1 cellular context compared by ENCODE assay signal in the genomic region with DNA sequence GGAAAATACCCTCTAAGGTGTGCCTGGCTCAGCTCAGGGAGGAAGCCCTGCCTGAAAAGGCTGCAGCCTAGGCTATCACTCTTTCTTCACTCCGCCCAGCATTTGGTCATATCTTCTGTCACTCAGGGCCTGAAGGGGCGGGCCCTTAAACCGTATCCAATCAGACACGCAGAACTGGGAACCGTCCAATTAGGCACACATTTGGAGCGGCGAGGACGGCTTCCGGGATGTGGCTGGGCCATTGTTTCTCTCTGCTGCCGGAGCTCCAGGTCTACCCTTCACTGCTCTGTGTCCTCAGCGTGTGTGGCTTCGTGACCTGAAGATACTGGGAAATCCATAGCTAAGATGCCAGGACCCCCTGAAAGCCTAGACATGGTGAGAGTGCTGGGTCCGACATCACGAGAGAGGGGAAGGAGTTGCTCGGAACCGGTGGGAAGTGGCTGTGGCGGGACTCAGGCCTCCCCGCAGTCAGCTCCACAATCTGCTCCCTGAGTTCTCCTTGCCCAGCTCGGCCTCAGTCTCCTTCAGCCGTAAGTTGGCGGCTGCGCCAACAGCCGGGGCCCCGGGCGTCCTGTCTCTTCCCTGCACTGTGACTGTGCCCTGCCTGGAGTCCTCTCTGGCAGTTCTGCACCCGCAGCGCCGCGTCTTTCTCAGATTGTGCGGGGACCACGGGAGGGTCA.
TF ChIP-seq lines count a peak whose summit lies in the region.

Gene ZNF493 (plus strand): TSS at position 241 of the 680 bp plus-strand sequence. CDS start 105 bp downstream, at position 346.

TF ChIP-seq in HepG2, 621 proteins besides CTCF, POLR2A, EP300 and RAD21 (continued from another document and continues in another):
- TF ChIP-seq, protein P1, sequence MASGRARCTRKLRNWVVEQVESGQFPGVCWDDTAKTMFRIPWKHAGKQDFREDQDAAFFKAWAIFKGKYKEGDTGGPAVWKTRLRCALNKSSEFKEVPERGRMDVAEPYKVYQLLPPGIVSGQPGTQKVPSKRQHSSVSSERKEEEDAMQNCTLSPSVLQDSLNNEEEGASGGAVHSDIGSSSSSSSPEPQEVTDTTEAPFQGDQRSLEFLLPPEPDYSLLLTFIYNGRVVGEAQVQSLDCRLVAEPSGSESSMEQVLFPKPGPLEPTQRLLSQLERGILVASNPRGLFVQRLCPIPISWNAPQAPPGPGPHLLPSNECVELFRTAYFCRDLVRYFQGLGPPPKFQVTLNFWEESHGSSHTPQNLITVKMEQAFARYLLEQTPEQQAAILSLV (CRISPR knock-in tag; IDR thresholded peaks at IDR 0.05; ENCODE audit: borderline replicate concordance): no peak
- no peak for TF ChIP-seq CENPX (CRISPR knock-in tag; IDR thresholded peaks at IDR 0.05)
- TF ChIP-seq REL (CRISPR knock-in tag; conservative IDR thresholded peaks at IDR 0.05): no peak
- TF ChIP-seq RERE (CRISPR knock-in tag; IDR thresholded peaks at IDR 0.05; ENCODE audit: low read depth): no peak
- TF ChIP-seq ZNF614 (CRISPR knock-in tag; IDR thresholded peaks at IDR 0.05; ENCODE audit: borderline replicate concordance): no peak
- TF ChIP-seq FOXA3 (CRISPR knock-in tag; IDR thresholded peaks at IDR 0.05): no peak
- 0 out of 2 replicates have a peak, but pooled peaks have one; percentile 43 for TF ChIP-seq ZNF556 (CRISPR knock-in tag; IDR thresholded peaks at IDR 0.05; ENCODE audit: borderline replicate concordance)
- peak; percentile 83 for TF ChIP-seq TAF1 (CRISPR knock-in tag; IDR thresholded peaks at IDR 0.05)
- no peak for TF ChIP-seq NFATC3 (CRISPR knock-in tag; IDR thresholded peaks at IDR 0.05)
- TF ChIP-seq FOXC1 (CRISPR knock-in tag; IDR thresholded peaks at IDR 0.05; ENCODE audit: borderline replicate concordance): peak; percentile 67; the same call in 1 of the 2 replicates
- TF ChIP-seq, protein P2, sequence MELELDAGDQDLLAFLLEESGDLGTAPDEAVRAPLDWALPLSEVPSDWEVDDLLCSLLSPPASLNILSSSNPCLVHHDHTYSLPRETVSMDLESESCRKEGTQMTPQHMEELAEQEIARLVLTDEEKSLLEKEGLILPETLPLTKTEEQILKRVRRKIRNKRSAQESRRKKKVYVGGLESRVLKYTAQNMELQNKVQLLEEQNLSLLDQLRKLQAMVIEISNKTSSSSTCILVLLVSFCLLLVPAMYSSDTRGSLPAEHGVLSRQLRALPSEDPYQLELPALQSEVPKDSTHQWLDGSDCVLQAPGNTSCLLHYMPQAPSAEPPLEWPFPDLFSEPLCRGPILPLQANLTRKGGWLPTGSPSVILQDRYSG (CRISPR knock-in tag; IDR thresholded peaks at IDR 0.05): no peak
- no peak for TF ChIP-seq MTF2 (CRISPR knock-in tag; IDR thresholded peaks at IDR 0.05; ENCODE audit: borderline replicate concordance)
- TF ChIP-seq CBFB (CRISPR knock-in tag; IDR thresholded peaks at IDR 0.05): no peak
- no peak for TF ChIP-seq ISX (CRISPR knock-in tag; conservative IDR thresholded peaks at IDR 0.05)
- no peak for TF ChIP-seq FOSL1 (CRISPR knock-in tag; IDR thresholded peaks at IDR 0.05; ENCODE audit: borderline replicate concordance)
- TF ChIP-seq, protein P3, sequence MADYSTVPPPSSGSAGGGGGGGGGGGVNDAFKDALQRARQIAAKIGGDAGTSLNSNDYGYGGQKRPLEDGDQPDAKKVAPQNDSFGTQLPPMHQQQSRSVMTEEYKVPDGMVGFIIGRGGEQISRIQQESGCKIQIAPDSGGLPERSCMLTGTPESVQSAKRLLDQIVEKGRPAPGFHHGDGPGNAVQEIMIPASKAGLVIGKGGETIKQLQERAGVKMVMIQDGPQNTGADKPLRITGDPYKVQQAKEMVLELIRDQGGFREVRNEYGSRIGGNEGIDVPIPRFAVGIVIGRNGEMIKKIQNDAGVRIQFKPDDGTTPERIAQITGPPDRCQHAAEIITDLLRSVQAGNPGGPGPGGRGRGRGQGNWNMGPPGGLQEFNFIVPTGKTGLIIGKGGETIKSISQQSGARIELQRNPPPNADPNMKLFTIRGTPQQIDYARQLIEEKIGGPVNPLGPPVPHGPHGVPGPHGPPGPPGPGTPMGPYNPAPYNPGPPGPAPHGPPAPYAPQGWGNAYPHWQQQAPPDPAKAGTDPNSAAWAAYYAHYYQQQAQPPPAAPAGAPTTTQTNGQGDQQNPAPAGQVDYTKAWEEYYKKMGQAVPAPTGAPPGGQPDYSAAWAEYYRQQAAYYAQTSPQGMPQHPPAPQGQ (CRISPR knock-in tag; IDR thresholded peaks at IDR 0.05; ENCODE audit: borderline replicate concordance): no peak
- no peak for TF ChIP-seq SIX1 (CRISPR knock-in tag; IDR thresholded peaks at IDR 0.05; ENCODE audit: borderline replicate concordance)
- no peak for TF ChIP-seq RNF219 (CRISPR knock-in tag; IDR thresholded peaks at IDR 0.05)
- no peak for TF ChIP-seq HNRNPUL1 (IDR thresholded peaks at IDR 0.05; ENCODE audit: low read depth, low read length)
- TF ChIP-seq, protein P4, sequence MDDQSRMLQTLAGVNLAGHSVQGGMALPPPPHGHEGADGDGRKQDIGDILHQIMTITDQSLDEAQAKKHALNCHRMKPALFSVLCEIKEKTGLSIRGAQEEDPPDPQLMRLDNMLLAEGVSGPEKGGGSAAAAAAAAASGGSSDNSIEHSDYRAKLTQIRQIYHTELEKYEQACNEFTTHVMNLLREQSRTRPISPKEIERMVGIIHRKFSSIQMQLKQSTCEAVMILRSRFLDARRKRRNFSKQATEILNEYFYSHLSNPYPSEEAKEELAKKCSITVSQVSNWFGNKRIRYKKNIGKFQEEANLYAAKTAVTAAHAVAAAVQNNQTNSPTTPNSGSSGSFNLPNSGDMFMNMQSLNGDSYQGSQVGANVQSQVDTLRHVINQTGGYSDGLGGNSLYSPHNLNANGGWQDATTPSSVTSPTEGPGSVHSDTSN (CRISPR knock-in tag; IDR thresholded peaks at IDR 0.05; ENCODE audit: borderline replicate concordance): peak; percentile 78; the same call in 1 of the 2 replicates
- TF ChIP-seq RFXANK (CRISPR knock-in tag; IDR thresholded peaks at IDR 0.05): no peak
- TF ChIP-seq ISL2 (CRISPR knock-in tag; IDR thresholded peaks at IDR 0.05): no peak
- TF ChIP-seq, protein P5, sequence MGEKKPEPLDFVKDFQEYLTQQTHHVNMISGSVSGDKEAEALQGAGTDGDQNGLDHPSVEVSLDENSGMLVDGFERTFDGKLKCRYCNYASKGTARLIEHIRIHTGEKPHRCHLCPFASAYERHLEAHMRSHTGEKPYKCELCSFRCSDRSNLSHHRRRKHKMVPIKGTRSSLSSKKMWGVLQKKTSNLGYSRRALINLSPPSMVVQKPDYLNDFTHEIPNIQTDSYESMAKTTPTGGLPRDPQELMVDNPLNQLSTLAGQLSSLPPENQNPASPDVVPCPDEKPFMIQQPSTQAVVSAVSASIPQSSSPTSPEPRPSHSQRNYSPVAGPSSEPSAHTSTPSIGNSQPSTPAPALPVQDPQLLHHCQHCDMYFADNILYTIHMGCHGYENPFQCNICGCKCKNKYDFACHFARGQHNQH (CRISPR knock-in tag; IDR thresholded peaks at IDR 0.05): no peak; the same call in 1 of the 2 replicates
- no peak; the same call in 1 of the 2 replicates for TF ChIP-seq ZSCAN31 (CRISPR knock-in tag; IDR thresholded peaks at IDR 0.05; ENCODE audit: low read depth)
- TF ChIP-seq, protein P6, sequence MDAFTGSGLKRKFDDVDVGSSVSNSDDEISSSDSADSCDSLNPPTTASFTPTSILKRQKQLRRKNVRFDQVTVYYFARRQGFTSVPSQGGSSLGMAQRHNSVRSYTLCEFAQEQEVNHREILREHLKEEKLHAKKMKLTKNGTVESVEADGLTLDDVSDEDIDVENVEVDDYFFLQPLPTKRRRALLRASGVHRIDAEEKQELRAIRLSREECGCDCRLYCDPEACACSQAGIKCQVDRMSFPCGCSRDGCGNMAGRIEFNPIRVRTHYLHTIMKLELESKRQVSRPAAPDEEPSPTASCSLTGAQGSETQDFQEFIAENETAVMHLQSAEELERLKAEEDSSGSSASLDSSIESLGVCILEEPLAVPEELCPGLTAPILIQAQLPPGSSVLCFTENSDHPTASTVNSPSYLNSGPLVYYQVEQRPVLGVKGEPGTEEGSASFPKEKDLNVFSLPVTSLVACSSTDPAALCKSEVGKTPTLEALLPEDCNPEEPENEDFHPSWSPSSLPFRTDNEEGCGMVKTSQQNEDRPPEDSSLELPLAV (CRISPR knock-in tag; conservative IDR thresholded peaks at IDR 0.05; ENCODE audit: low read depth): no peak
- no peak for TF ChIP-seq SRSF4 (IDR thresholded peaks at IDR 0.05; ENCODE audit: low read depth, low read length, poor library complexity, severe bottlenecking)
- no peak for TF ChIP-seq ZKSCAN8 (CRISPR knock-in tag; IDR thresholded peaks at IDR 0.05; ENCODE audit: borderline replicate concordance)
- TF ChIP-seq THYN1 (CRISPR knock-in tag; IDR thresholded peaks at IDR 0.05; ENCODE audit: borderline replicate concordance, low read depth): no peak
- no peak for TF ChIP-seq BCL6 (CRISPR knock-in tag; IDR thresholded peaks at IDR 0.05)
- TF ChIP-seq FOXO1 (CRISPR knock-in tag; IDR thresholded peaks at IDR 0.05): 0 out of 2 replicates have a peak, but pooled peaks have one; percentile 11
- no peak for TF ChIP-seq SNAPC2 (CRISPR knock-in tag; IDR thresholded peaks at IDR 0.05)
